Comparison of ENCODE assay signal across 2 cellular contexts in the genomic region with DNA sequence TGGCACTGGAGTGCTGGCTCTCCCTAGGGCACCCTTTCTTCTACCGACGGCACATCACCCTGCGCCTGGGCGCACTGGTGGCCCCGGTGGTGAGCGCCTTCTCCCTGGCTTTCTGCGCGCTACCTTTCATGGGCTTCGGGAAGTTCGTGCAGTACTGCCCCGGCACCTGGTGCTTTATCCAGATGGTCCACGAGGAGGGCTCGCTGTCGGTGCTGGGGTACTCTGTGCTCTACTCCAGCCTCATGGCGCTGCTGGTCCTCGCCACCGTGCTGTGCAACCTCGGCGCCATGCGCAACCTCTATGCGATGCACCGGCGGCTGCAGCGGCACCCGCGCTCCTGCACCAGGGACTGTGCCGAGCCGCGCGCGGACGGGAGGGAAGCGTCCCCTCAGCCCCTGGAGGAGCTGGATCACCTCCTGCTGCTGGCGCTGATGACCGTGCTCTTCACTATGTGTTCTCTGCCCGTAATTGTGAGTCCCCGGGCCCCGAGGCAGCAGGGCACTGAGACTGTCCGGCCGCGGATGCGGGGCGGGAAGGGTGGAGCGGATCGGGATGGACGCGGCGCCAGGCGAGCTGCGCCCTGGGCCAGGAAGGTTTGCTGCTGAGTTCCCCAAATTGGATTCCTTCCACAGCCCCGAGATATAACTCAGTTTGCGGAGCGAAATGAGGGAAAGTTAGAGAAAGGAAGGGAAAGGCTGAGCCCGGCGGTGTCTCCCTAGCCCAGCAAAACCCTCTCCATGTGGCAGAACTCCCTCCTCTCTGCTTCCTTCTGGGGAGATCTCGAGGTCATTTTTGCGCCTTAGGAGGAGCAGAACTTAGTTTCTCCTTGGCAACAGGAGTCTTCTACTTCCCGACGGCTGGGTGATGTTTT.
TF ChIP-seq lines count a peak whose summit lies in the region.

No MANE protein-coding gene starts in this region.

TF ChIP-seq in liver, 16 proteins besides CTCF, POLR2A, EP300 and RAD21:
- TF ChIP-seq RXRA (IDR thresholded peaks at IDR 0.05) (no peak), HNF4G (IDR thresholded peaks at IDR 0.05) (no peak), SP1 (IDR thresholded peaks at IDR 0.05) (no peak)

TF ChIP-seq in HepG2, 621 proteins besides CTCF, POLR2A, EP300 and RAD21:
- TF ChIP-seq HOXA7 (CRISPR knock-in tag; IDR thresholded peaks at IDR 0.05) (no peak), DMAP1 (CRISPR knock-in tag; IDR thresholded peaks at IDR 0.05) (no peak), ZNF562 (CRISPR knock-in tag; IDR thresholded peaks at IDR 0.05; ENCODE audit: borderline replicate concordance) (no peak), ZNF652 (CRISPR knock-in tag; IDR thresholded peaks at IDR 0.05; ENCODE audit: borderline replicate concordance, low read depth) (no peak), KDM1A (CRISPR knock-in tag; IDR thresholded peaks at IDR 0.05) (no peak), HDAC6 (IDR thresholded peaks at IDR 0.05; ENCODE audit: low read depth, low read length) (no peak), SNAPC2 (CRISPR knock-in tag; IDR thresholded peaks at IDR 0.05) (no peak), JUNB (CRISPR knock-in tag; IDR thresholded peaks at IDR 0.05; ENCODE audit: borderline replicate concordance) (no peak)
- TF ChIP-seq, protein P1, sequence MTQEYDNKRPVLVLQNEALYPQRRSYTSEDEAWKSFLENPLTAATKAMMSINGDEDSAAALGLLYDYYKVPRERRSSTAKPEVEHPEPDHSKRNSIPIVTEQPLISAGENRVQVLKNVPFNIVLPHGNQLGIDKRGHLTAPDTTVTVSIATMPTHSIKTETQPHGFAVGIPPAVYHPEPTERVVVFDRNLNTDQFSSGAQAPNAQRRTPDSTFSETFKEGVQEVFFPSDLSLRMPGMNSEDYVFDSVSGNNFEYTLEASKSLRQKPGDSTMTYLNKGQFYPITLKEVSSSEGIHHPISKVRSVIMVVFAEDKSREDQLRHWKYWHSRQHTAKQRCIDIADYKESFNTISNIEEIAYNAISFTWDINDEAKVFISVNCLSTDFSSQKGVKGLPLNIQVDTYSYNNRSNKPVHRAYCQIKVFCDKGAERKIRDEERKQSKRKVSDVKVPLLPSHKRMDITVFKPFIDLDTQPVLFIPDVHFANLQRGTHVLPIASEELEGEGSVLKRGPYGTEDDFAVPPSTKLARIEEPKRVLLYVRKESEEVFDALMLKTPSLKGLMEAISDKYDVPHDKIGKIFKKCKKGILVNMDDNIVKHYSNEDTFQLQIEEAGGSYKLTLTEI (CRISPR knock-in tag; conservative IDR thresholded peaks at IDR 0.05) = no peak
